In genomic region chr21:38277501-38278111, GRCh38 we compare ENCODE assay signal across 1 cellular context.
TF ChIP-seq lines count a peak whose summit lies in the region.

No MANE protein-coding gene starts in this region.

TF ChIP-seq in K562, 482 proteins besides CTCF, POLR2A, EP300 and RAD21 (continued from another document and continues in another):
- TF ChIP-seq, protein P1, sequence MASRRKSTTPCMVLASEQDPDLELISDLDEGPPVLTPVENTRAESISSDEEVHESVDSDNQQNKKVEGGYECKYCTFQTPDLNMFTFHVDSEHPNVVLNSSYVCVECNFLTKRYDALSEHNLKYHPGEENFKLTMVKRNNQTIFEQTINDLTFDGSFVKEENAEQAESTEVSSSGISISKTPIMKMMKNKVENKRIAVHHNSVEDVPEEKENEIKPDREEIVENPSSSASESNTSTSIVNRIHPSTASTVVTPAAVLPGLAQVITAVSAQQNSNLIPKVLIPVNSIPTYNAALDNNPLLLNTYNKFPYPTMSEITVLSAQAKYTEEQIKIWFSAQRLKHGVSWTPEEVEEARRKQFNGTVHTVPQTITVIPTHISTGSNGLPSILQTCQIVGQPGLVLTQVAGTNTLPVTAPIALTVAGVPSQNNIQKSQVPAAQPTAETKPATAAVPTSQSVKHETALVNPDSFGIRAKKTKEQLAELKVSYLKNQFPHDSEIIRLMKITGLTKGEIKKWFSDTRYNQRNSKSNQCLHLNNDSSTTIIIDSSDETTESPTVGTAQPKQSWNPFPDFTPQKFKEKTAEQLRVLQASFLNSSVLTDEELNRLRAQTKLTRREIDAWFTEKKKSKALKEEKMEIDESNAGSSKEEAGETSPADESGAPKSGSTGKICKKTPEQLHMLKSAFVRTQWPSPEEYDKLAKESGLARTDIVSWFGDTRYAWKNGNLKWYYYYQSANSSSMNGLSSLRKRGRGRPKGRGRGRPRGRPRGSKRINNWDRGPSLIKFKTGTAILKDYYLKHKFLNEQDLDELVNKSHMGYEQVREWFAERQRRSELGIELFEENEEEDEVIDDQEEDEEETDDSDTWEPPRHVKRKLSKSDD (conservative IDR thresholded peaks at IDR 0.05; ENCODE audit: low read length) = no peak
- peak; percentile 68 for TF ChIP-seq TAL1 (IDR thresholded peaks at IDR 0.05)
- TF ChIP-seq ETV1 (tag; conservative IDR thresholded peaks at IDR 0.05; ENCODE audit: low read depth) = no peak
- no peak for TF ChIP-seq CBX3 (IDR thresholded peaks at IDR 0.05; ENCODE audit: borderline replicate concordance in 1 of 2, low read length in 2 of 2)
- no peak for TF ChIP-seq DEAF1 (CRISPR knock-in tag; IDR thresholded peaks at IDR 0.05)
- TF ChIP-seq CBX1 (IDR thresholded peaks at IDR 0.05; ENCODE audit: low read depth) = no peak
- TF ChIP-seq NCOR1 (IDR thresholded peaks at IDR 0.05) = peak; percentile 46
- peak; percentile 74 to 77 for TF ChIP-seq TRIM24 (IDR thresholded peaks at IDR 0.05)
- TF ChIP-seq ZNF445 (CRISPR knock-in tag; IDR thresholded peaks at IDR 0.05; ENCODE audit: low read depth) = no peak
- TF ChIP-seq ZNF280A (IDR thresholded peaks at IDR 0.05; ENCODE audit: low read depth, partially characterized antibody) = no peak
- no peak for TF ChIP-seq XRCC5 (IDR thresholded peaks at IDR 0.05; ENCODE audit: low read depth, low read length)
- no peak for TF ChIP-seq MIER1 (IDR thresholded peaks at IDR 0.05; ENCODE audit: low read depth)
- no peak for TF ChIP-seq E2F1 (CRISPR knock-in tag; IDR thresholded peaks at IDR 0.05)
- TF ChIP-seq GATAD2B (IDR thresholded peaks at IDR 0.05; ENCODE audit: borderline replicate concordance) = no peak
- TF ChIP-seq BRD9 (IDR thresholded peaks at IDR 0.05; ENCODE audit: low read depth, partially characterized antibody) = no peak
- no peak for TF ChIP-seq ZBTB8A (IDR thresholded peaks at IDR 0.05; ENCODE audit: partially characterized antibody)
- TF ChIP-seq NFIC (IDR thresholded peaks at IDR 0.05) = peak; percentile 31; the same call in 1 of the 2 replicates
- peak; percentile 98 for TF ChIP-seq FOSL1 (tag; conservative IDR thresholded peaks at IDR 0.05)
- no peak for TF ChIP-seq KAT7 (CRISPR knock-in tag; IDR thresholded peaks at IDR 0.05; ENCODE audit: borderline replicate concordance)
- TF ChIP-seq SRSF3 (IDR thresholded peaks at IDR 0.05; ENCODE audit: insufficient read depth, low read length) = no peak
- TF ChIP-seq ZNF408 (CRISPR knock-in tag; IDR thresholded peaks at IDR 0.05; ENCODE audit: low read depth) = no peak
- 0 out of 2 replicates have a peak, but pooled peaks have one; percentile 44 for TF ChIP-seq ZNF175 (CRISPR knock-in tag; IDR thresholded peaks at IDR 0.05; ENCODE audit: low read depth)
- no peak for TF ChIP-seq IRF2 (CRISPR knock-in tag; IDR thresholded peaks at IDR 0.05)
- TF ChIP-seq STAT5A (IDR thresholded peaks at IDR 0.05; ENCODE audit: borderline replicate concordance, low read length) = peak; percentile 28; the same call in 1 of the 2 replicates
- no peak for TF ChIP-seq TGIF2 (CRISPR knock-in tag; IDR thresholded peaks at IDR 0.05)
- TF ChIP-seq SPI1 (IDR thresholded peaks at IDR 0.05; ENCODE audit: borderline replicate concordance, low read depth, low read length) = peak; percentile 63; the same call in 1 of the 2 replicates
- TF ChIP-seq ASH1L (IDR thresholded peaks at IDR 0.05; ENCODE audit: borderline replicate concordance, low read depth, partially characterized antibody) = no peak
- no peak for TF ChIP-seq MCM7 (IDR thresholded peaks at IDR 0.05)
- TF ChIP-seq RUNX1 (IDR thresholded peaks at IDR 0.05; ENCODE audit: low read depth) = no peak
- no peak for TF ChIP-seq YBX1 (IDR thresholded peaks at IDR 0.05)
- TF ChIP-seq SRSF7 (optimal IDR thresholded peaks at IDR 0.05; ENCODE audit: low read depth, low read length) = no peak
- no peak for TF ChIP-seq HNRNPH1 (optimal IDR thresholded peaks at IDR 0.05; ENCODE audit: low read depth, low read length)
- peak; percentile 37; the same call in 1 of the 2 replicates for TF ChIP-seq ZNF395 (CRISPR knock-in tag; IDR thresholded peaks at IDR 0.05)
- no peak for TF ChIP-seq ZNF318 (IDR thresholded peaks at IDR 0.05; ENCODE audit: borderline replicate concordance in 1 of 2, low read depth in 1 of 2)
- TF ChIP-seq ZNF197 (CRISPR knock-in tag; IDR thresholded peaks at IDR 0.05; ENCODE audit: low read depth) = no peak
- no peak for TF ChIP-seq PHF20 (IDR thresholded peaks at IDR 0.05; ENCODE audit: partially characterized antibody)
- no peak for TF ChIP-seq ZNF121 (CRISPR knock-in tag; conservative IDR thresholded peaks at IDR 0.05)
- no peak for TF ChIP-seq ZC3H8 (IDR thresholded peaks at IDR 0.05)
- TF ChIP-seq HMBOX1 (IDR thresholded peaks at IDR 0.05) = peak; percentile 39; the same call in 1 of the 2 replicates
- TF ChIP-seq PHB (CRISPR knock-in tag; IDR thresholded peaks at IDR 0.05) = no peak
- no peak for TF ChIP-seq BDP1 (IDR thresholded peaks at IDR 0.05; ENCODE audit: insufficient read depth, insufficient read length)
- TF ChIP-seq CBFA2T3 (IDR thresholded peaks at IDR 0.05) = peak; percentile 89
- TF ChIP-seq TEAD4 (IDR thresholded peaks at IDR 0.05; ENCODE audit: low read length) = peak; percentile 84
- no peak for TF ChIP-seq TEAD4 (CRISPR knock-in tag; IDR thresholded peaks at IDR 0.05; ENCODE audit: borderline replicate concordance)
- no peak for TF ChIP-seq ZKSCAN1 (IDR thresholded peaks at IDR 0.05; ENCODE audit: low read depth, low read length)
- TF ChIP-seq, protein P2, sequence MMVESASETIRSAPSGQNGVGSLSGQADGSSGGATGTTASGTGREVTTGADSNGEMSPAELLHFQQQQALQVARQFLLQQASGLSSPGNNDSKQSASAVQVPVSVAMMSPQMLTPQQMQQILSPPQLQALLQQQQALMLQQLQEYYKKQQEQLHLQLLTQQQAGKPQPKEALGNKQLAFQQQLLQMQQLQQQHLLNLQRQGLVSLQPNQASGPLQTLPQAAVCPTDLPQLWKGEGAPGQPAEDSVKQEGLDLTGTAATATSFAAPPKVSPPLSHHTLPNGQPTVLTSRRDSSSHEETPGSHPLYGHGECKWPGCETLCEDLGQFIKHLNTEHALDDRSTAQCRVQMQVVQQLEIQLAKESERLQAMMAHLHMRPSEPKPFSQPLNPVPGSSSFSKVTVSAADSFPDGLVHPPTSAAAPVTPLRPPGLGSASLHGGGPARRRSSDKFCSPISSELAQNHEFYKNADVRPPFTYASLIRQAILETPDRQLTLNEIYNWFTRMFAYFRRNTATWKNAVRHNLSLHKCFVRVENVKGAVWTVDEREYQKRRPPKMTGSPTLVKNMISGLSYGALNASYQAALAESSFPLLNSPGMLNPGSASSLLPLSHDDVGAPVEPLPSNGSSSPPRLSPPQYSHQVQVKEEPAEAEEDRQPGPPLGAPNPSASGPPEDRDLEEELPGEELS (CRISPR knock-in tag; IDR thresholded peaks at IDR 0.05; ENCODE audit: borderline replicate concordance) = no peak
- no peak for TF ChIP-seq RBM14 (IDR thresholded peaks at IDR 0.05; ENCODE audit: borderline replicate concordance, insufficient read depth, low read depth, low read length)
- no peak for TF ChIP-seq MCM3 (IDR thresholded peaks at IDR 0.05)
- no peak for TF ChIP-seq RBM34 (IDR thresholded peaks at IDR 0.05; ENCODE audit: borderline replicate concordance, insufficient read depth, low read length)
- peak; percentile 58 for TF ChIP-seq SMARCA4 (IDR thresholded peaks at IDR 0.05)
